ENCODE assay signal across 22 cellular contexts in the genomic region with DNA sequence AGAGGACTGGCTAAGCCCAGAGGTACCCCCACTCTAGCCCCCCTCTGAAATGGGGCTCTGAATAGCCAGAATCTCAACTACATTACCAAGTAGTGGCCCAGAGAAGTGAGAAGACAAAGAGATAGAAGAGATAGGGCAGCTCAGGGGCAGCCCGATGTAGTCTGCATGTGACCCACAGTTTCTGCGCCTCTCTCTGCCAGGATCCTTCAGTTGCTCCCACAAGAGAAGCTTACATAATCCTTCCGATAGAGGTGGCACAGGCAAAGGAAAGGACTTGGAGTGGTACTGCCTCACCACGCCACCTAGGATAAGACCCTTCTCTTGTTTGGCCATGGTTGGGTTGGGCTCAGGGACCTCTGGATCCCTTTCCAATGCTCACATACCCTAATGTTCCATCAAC. TPM values are rescaled to one million over a fixed set of nuclear protein-coding genes. Genes with fewer than 3 reads are reported as not detected.
"Had no signal": no experiment of that assay in that cellular context is flagged by ENCODE, and none has a peak within 500 bp of the region (broad histone marks: within the 10 kb centered on the region; RNA-seq: fewer than 3 reads in every experiment).

No MANE protein-coding gene starts in this region.

- H3K4me3 ChIP-seq: adrenal gland, gastroesophageal sphincter, pancreas, testis, vagina had no signal

- H3K27me3 ChIP-seq: pancreas, testis, vagina had no signal

- DNase-seq: activated CD4-positive, alpha-beta T cell treated with anti-CD3 and anti-CD28 coated beads for 1 hour; activated T-cell treated with anti-CD3 and anti-CD28 coated beads, Interleukin-2, amount 50 U/mL, for 1 hour; adrenal gland; cortex of kidney; pancreas; small intestine; stimulated activated CD4-positive, alpha-beta T cell treated with anti-CD3 and anti-CD28 coated beads, Interleukin-2, amount 100 ng/mL, for 24 hours; stimulated activated naive CD8-positive, alpha-beta T cell treated with anti-CD3 and anti-CD28 coated beads, Interleukin-15, amount 100 ng/mL, for 72 hours; T-helper 1 cell; testis; trophoblast cell; WERI-Rb-1 had no signal

- H3K4me1 Mint-ChIP-seq: memory B cell; stimulated activated effector memory CD8-positive, alpha-beta T cell treated with anti-CD3 and anti-CD28 coated beads, Interleukin-12 subunit alpha, Interleukin-12 subunit beta, amount 100 ng/mL, for 72 hours; stimulated activated naive CD8-positive, alpha-beta T cell treated with anti-CD3 and anti-CD28 coated beads, Interleukin-15, amount 100 ng/mL, for 72 hours had no signal

- H3K27ac Mint-ChIP-seq: activated naive CD4-positive, alpha-beta T cell treated with anti-CD3 and anti-CD28 coated beads, Interleukin-2, amount 50 U/mL, for 72 hours; memory B cell; nephron; stimulated activated effector memory CD8-positive, alpha-beta T cell treated with anti-CD3 and anti-CD28 coated beads, Interleukin-12 subunit alpha, Interleukin-12 subunit beta, amount 100 ng/mL, for 72 hours; stimulated activated naive CD8-positive, alpha-beta T cell treated with anti-CD3 and anti-CD28 coated beads, Interleukin-15, amount 100 ng/mL, for 72 hours had no signal

- H3K9me3 ChIP-seq: adrenal gland, gastroesophageal sphincter, neutrophil, pancreas, testis, vagina had no signal

- ATAC-seq: activated naive CD4-positive, alpha-beta T cell treated with anti-CD3 and anti-CD28 coated beads, Interleukin-2, amount 50 U/mL, for 72 hours; gastroesophageal sphincter; pancreas; sciatic nerve; stimulated activated effector memory CD8-positive, alpha-beta T cell treated with anti-CD3 and anti-CD28 coated beads, Interleukin-12 subunit alpha, Interleukin-12 subunit beta, amount 100 ng/mL, for 72 hours; stimulated activated naive CD8-positive, alpha-beta T cell treated with anti-CD3 and anti-CD28 coated beads, Interleukin-15, amount 100 ng/mL, for 72 hours had no signal

- H3K27ac ChIP-seq: adrenal gland, epithelial cell of prostate, gastroesophageal sphincter, neutrophil, pancreas, testis, vagina, WERI-Rb-1 had no signal

- H3K36me3 ChIP-seq: adrenal gland, gastroesophageal sphincter, neutrophil, pancreas, vagina, WERI-Rb-1 had no signal

- H3K4me1 ChIP-seq: adrenal gland, pancreas, testis had no signal

- H3K4me3 Mint-ChIP-seq: memory B cell; nephron; stimulated activated effector memory CD8-positive, alpha-beta T cell treated with anti-CD3 and anti-CD28 coated beads, Interleukin-12 subunit alpha, Interleukin-12 subunit beta, amount 100 ng/mL, for 72 hours; stimulated activated naive CD8-positive, alpha-beta T cell treated with anti-CD3 and anti-CD28 coated beads, Interleukin-15, amount 100 ng/mL, for 72 hours had no signal

- H3K36me3 Mint-ChIP-seq: activated naive CD4-positive, alpha-beta T cell treated with anti-CD3 and anti-CD28 coated beads, Interleukin-2, amount 50 U/mL, for 72 hours; stimulated activated effector memory CD8-positive, alpha-beta T cell treated with anti-CD3 and anti-CD28 coated beads, Interleukin-12 subunit alpha, Interleukin-12 subunit beta, amount 100 ng/mL, for 72 hours had no signal

RNA-seq across cellular contexts. Expression of gene PDE1C, which starts 5.4 kb away (rescaled TPM):
- total RNA-seq: activated naive CD4-positive, alpha-beta T cell treated with anti-CD3 and anti-CD28 coated beads, Interleukin-2, amount 50 U/mL, for 72 hours; mononuclear cell had no signal
